6 cellular contexts compared by ENCODE assay signal in the genomic region with DNA sequence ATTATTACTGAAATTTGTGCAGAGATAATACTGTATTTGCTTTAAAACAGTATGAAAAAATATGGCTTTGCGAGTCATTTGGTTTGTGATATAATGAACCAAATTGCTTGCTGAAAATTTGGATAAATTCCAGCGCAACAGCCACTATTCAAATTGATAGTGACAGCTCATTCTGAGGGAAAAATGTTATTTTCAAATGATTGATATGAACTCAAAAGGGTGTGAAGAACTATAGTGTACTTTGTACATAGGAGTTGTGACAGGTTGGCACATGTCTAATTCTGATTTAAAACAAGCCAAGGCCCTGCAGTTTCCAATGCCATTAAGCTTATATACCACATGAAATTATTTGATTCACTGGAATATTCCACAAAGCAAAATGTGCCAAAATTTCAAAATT.
"Had no signal": no experiment of that assay in that cellular context is flagged by ENCODE, and none has a peak within 500 bp of the region (broad histone marks: within the 10 kb centered on the region; RNA-seq: fewer than 3 reads in every experiment).

No MANE protein-coding gene starts in this region.

- H2AFZ ChIP-seq: GM23248 had no signal

- H3K4me3 ChIP-seq: GM23248, HAP-1 had no signal

- H3K9ac ChIP-seq: GM23248 had no signal

- DNase-seq: GM23248, GOT3, H7, HFFc6 had no signal

- H3K36me3 ChIP-seq: HAP-1 had no signal

- H3K27ac ChIP-seq: GM23248, HL-60 had no signal

- H3K9me3 ChIP-seq: HAP-1 had no signal
